Comparison of ENCODE assay signal across 9 cellular contexts in the genomic region with DNA sequence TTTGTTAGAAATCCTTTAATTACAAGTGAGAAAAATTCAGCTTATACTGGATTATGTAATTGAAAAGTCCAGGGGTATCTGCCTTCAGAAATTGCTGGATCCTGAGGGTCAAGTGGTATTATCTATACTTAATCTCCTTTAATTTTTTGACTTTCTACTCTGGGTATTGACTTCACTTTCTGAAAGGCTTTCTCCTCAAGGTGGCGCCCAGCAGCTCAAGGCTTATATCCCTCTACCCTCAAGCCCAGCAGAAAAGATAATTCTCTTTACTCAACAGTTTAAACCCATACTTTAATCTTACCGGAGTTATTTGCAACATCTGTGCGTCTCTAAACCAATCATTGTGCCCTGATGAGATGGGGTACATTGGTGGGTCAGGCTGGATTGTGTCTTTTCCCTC.
A peak's percentile ranks its signal among the peaks of the same experiment; 100 is the strongest.
DNase-seq lines count a peak whose midpoint lies in the region; ATAC-seq, FAIRE-seq and TF ChIP-seq lines count a peak whose summit lies in the region.
"Had no signal": no experiment of that assay in that cellular context is flagged by ENCODE, and none has a peak within 500 bp of the region (broad histone marks: within the 10 kb centered on the region; RNA-seq: fewer than 3 reads in every experiment).

No MANE protein-coding gene starts in this region.

- H3K4me3 ChIP-seq in A549, result no peak overlapping the region

- 32% methylated on average over 3 of the region's 3 CpGs for WGBS in A549 (ENCODE audit: missing lambda C conversion rate)

- ATAC-seq in A549, result peak; percentile 70 to 78; a peak in 4 of 6 replicates
- no peak for ATAC-seq in HG02642 (IDR thresholded peaks at IDR 0.05; ENCODE audit: poor library complexity, unreplicated experiment)

- no peak for TF ChIP-seq POLR2A in A549 (IDR thresholded peaks at IDR 0.05; ENCODE audit: low read length)

- TF ChIP-seq RAD21 in A549 (conservative IDR thresholded peaks at IDR 0.05 in 1 of 2, IDR thresholded peaks at IDR 0.05 in 1 of 2), result 0 out of 5 replicates have a peak, but pooled peaks of 1 of the 2 experiments have one; percentile 15

- H3K4me2 ChIP-seq in A549, result no peak overlapping the region

- CTCF ChIA-PET in A549 (lab: Yijun Ruan, JAX), result interaction anchor here (0.7 to 2.4 kb wide), 14 partner anchors 9 to 476 kb away, joined by 3 to 22 read pairs (median 3); no protein-coding TSS in a partner anchor

- DNase-seq in A549 (ENCODE audit: low read depth in 1 of 2, low spot score in 1 of 2) (peak in 1 of 2 experiments; percentile 23), GM04504 (ENCODE audit: low read depth) (peak; percentile 5), NCI-H82 (lab: John Stamatoyannopoulos, UW) (peak; percentile 83), fibroblast of gingiva (ENCODE audit: low read depth) (peak; percentile 29), NCI-H510A (lab: John Stamatoyannopoulos, UW) (no peak), NCI-H2029 (lab: John Stamatoyannopoulos, UW) (no peak)
- no peak for DNase-seq in stimulated activated CD4-positive, alpha-beta T cell treated with anti-CD3 and anti-CD28 coated beads, Interleukin-12 subunit alpha, Interleukin-12 subunit beta, amount 100 ng/mL, for 4 hours

- POLR2A ChIA-PET in A549 (lab: Yijun Ruan, JAX), result no interaction called here

- H3K4me1 ChIP-seq in A549, result no peaks in the 10 kb centered on the region
- H3K4me1 ChIP-seq: parathyroid adenoma had no signal

- TF ChIP-seq EP300 in A549 (IDR thresholded peaks at IDR 0.05), result no peak

- TF ChIP-seq CTCF in A549 (IDR thresholded peaks at IDR 0.05), result peak; percentile 18; the same call in 1 of the 3 replicates

- no peak overlapping the region for H3K27ac ChIP-seq in A549
- H3K27ac ChIP-seq: parathyroid adenoma had no signal

- no peak for FAIRE-seq in A549 (lab: Jason Lieb, UNC)

- H3K9me3 ChIP-seq in A549, result no peaks in the 10 kb centered on the region

TF ChIP-seq in A549, 52 proteins besides CTCF, POLR2A, EP300 and RAD21:
- TF ChIP-seq CBX2 (IDR thresholded peaks at IDR 0.05; ENCODE audit: borderline replicate concordance, low read depth) (no peak), GATA3 (IDR thresholded peaks at IDR 0.05; ENCODE audit: borderline replicate concordance) (no peak), JUNB (IDR thresholded peaks at IDR 0.05) (no peak), NPAS2 (CRISPR knock-in tag; IDR thresholded peaks at IDR 0.05; ENCODE audit: borderline replicate concordance) (no peak), CBX8 (IDR thresholded peaks at IDR 0.05) (no peak), SMC3 (IDR thresholded peaks at IDR 0.05) (peak; percentile 31; the same call in 1 of the 3 replicates)
- TF ChIP-seq, protein P1, sequence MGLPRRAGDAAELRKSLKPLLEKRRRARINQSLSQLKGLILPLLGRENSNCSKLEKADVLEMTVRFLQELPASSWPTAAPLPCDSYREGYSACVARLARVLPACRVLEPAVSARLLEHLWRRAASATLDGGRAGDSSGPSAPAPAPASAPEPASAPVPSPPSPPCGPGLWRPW (IDR thresholded peaks at IDR 0.05), result no peak

Comparison
In these comparisons a context has a peak if more than half of its experiments do, and no peak if none do; other contexts are left out.
1. DNase-seq: peak in GM04504 (single experiment), NCI-H82 (single experiment) and fibroblast of gingiva (single experiment); none in NCI-H510A (single experiment), stimulated activated CD4-positive, alpha-beta T cell treated with anti-CD3 and anti-CD28 coated beads, Interleukin-12 subunit alpha, Interleukin-12 subunit beta, amount 100 ng/mL, for 4 hours (single experiment) and NCI-H2029 (single experiment).